Comparison of ENCODE assay signal across 22 cellular contexts in the genomic region with DNA sequence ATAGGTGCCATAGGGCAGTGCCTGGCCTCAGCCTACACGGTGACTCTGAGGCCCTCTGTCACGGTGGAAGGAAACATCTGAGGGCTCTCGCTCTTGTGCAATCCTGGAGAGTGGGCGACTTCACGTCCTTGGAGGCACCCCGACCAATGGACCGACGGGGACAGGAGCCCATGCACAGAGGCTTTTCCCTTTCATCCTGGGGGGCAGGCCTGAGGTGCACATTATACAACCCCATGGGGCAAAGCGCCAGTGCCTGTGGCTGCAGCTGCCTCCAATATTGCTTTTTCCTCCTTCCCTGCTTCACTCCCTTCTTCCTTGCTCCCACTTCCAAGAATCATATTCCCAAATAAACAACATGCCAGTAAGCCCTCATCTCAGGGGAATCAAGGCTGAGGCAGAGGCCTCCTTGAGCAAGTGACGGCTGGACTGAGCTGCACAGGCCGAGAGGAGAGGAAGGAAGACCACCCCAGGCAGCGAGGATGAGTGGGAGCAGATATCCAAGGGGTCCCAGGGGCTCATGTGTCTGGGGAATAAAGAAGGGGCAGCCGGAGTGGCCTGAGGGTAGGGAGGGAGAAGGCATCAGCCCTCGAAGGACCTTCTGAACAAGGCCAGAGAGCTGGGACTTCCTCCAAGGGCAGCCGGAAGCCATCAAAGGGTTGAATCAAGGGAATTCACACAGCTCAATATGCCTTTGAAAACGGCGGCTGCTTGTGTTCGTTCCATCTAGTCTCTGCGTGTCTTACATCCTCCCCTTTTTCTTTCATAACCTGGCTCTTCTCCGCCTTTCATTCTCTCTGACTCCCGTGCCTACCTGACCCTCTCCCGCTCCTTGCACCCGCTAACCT.
"Had no signal": no experiment of that assay in that cellular context is flagged by ENCODE, and none has a peak within 500 bp of the region (broad histone marks: within the 10 kb centered on the region; RNA-seq: fewer than 3 reads in every experiment).

No MANE protein-coding gene starts in this region.

- H3K4me3 ChIP-seq: breast epithelium, esophagus squamous epithelium, heart right ventricle, right lobe of liver had no signal

- H2AFZ ChIP-seq: parathyroid adenoma had no signal

- H3K9ac ChIP-seq: parathyroid adenoma had no signal

- H3K9me3 Mint-ChIP-seq: central memory CD8-positive, alpha-beta T cell; dendritic cell treated with granulocyte-macrophage colony-stimulating factor and Interleukin-4, amounts not matched to agents 40 ng/mL and 50 ng/mL, for 4 days; stimulated activated naive CD8-positive, alpha-beta T cell treated with anti-CD3 and anti-CD28 coated beads, Interleukin-15, Interleukin-2, amounts not matched to agents 100 ng/mL and 50 ng/mL, for 24 hours; type B pancreatic cell had no signal

- H3K27ac Mint-ChIP-seq: activated CD4-positive, alpha-beta T cell treated with anti-CD3 and anti-CD28 coated beads for 36 hours; activated CD8-positive, alpha-beta T cell treated with anti-CD3 and anti-CD28 coated beads, Interleukin-2, amount 10 ng/mL, durations not matched to agents 7 days and 5 days; activated T-helper 1 cell treated with anti-CD3 and anti-CD28 coated beads, Interleukin-12 subunit alpha, Interleukin-12 subunit beta, Interleukin-2, Interleukin-4 antibody, amounts not matched to agents 30 ng/mL and 10 ng/mL and 1 ng/mL, durations not matched to agents 14 hours and 24 hours and 36 hours; dendritic cell treated with granulocyte-macrophage colony-stimulating factor and Interleukin-4, amounts not matched to agents 40 ng/mL and 50 ng/mL, for 4 days; stimulated activated naive CD8-positive, alpha-beta T cell treated with anti-CD3 and anti-CD28 coated beads, Interleukin-15, Interleukin-2, amounts not matched to agents 100 ng/mL and 50 ng/mL, for 24 hours; type B pancreatic cell had no signal

- H3K27ac ChIP-seq: breast epithelium, esophagus squamous epithelium, heart right ventricle, parathyroid adenoma, right lobe of liver had no signal

- H3K36me3 Mint-ChIP-seq: type B pancreatic cell had no signal

- H3K4me1 ChIP-seq: breast epithelium, esophagus squamous epithelium, heart right ventricle, parathyroid adenoma, right lobe of liver had no signal

- H3K9me3 ChIP-seq: breast epithelium, esophagus squamous epithelium, right lobe of liver had no signal

- H3K4me3 Mint-ChIP-seq: activated CD4-positive, alpha-beta T cell treated with anti-CD3 and anti-CD28 coated beads for 36 hours; activated CD8-positive, alpha-beta T cell treated with anti-CD3 and anti-CD28 coated beads, Interleukin-2, amount 10 ng/mL, durations not matched to agents 7 days and 5 days; activated T-helper 1 cell treated with anti-CD3 and anti-CD28 coated beads, Interleukin-12 subunit alpha, Interleukin-12 subunit beta, Interleukin-2, Interleukin-4 antibody, amounts not matched to agents 30 ng/mL and 10 ng/mL and 1 ng/mL, durations not matched to agents 14 hours and 24 hours and 36 hours; central memory CD8-positive, alpha-beta T cell; dendritic cell treated with granulocyte-macrophage colony-stimulating factor and Interleukin-4, amounts not matched to agents 40 ng/mL and 50 ng/mL, for 4 days; stimulated activated naive CD8-positive, alpha-beta T cell treated with anti-CD3 and anti-CD28 coated beads, Interleukin-15, Interleukin-2, amounts not matched to agents 100 ng/mL and 50 ng/mL, for 24 hours; type B pancreatic cell had no signal

- H3K36me3 ChIP-seq: breast epithelium, esophagus squamous epithelium, heart right ventricle, right lobe of liver had no signal

- H3K4me1 Mint-ChIP-seq: activated CD4-positive, alpha-beta T cell treated with anti-CD3 and anti-CD28 coated beads for 36 hours; central memory CD8-positive, alpha-beta T cell had no signal

- DNase-seq: activated CD4-positive, alpha-beta T cell treated with anti-CD3 and anti-CD28 coated beads for 36 hours; activated CD4-positive, CD25-positive, alpha-beta regulatory T cell; activated CD8-positive, alpha-beta T cell treated with anti-CD3 and anti-CD28 coated beads, Interleukin-2, amount 10 ng/mL, durations not matched to agents 7 days and 5 days; activated gamma-delta T cell; activated naive CD4-positive, alpha-beta T cell treated with anti-CD3 and anti-CD28 coated beads, Interleukin-2, amount 50 U/mL, for 16 hours; effector CD4-positive, alpha-beta T cell; esophagus squamous epithelium; foreskin melanocyte; heart right ventricle; kidney glomerular epithelial cell; left ventricle myocardium superior; nucleus accumbens; stimulated activated CD4-positive, alpha-beta T cell treated with anti-CD3 and anti-CD28 coated beads, Interleukin-4, amount 100 ng/mL, for 1 hour; T-helper 1 cell had no signal

- H3K27me3 ChIP-seq: right lobe of liver had no signal
